Comparison of ENCODE assay signal across 20 cellular contexts in genomic region chr15:41829959-41830646, GRCh38. TPM values are rescaled to one million over a fixed set of nuclear protein-coding genes. Genes with fewer than 3 reads are reported as not detected.
DNase-seq lines count a peak whose midpoint lies in the region; ATAC-seq, FAIRE-seq and TF ChIP-seq lines count a peak whose summit lies in the region.
"Had no signal": no experiment of that assay in that cellular context is flagged by ENCODE, and none has a peak within 500 bp of the region (broad histone marks: within the 10 kb centered on the region; RNA-seq: fewer than 3 reads in every experiment).

No MANE protein-coding gene starts in this region.

- H3K4me2 ChIP-seq in keratinocyte (ENCODE audit: control insufficient read depth, extremely low read depth, insufficient read depth, low read depth, low read length) = peak overlapping the region; percentile 99

- H3K4me1 Mint-ChIP-seq in T-helper 2 cell treated with Interferon-gamma antibody and Interleukin-4, amounts not matched to agents 5 μg/mL and 100 μg/mL, for 36 hours (ENCODE audit: low read depth) = peaks cover 35% of the 10 kb centered on the region
- H3K4me1 Mint-ChIP-seq in CD4-positive, CD25-positive, alpha-beta regulatory T cell = peaks cover 9 to 67% (median 41%) of the 10 kb centered on the region in 4 donors
- H3K4me1 Mint-ChIP-seq in activated T-helper 17 cell treated with anti-CD3 and anti-CD28 coated beads, Interleukin-2, amount 50 U/mL, for 72 hours = peaks cover 31% of the 10 kb centered on the region

- ATAC-seq in CD4-positive, CD25-positive, alpha-beta regulatory T cell (ENCODE audit: low read depth in 2 of 2) = no peak
- no peak for ATAC-seq in activated T-helper 17 cell treated with anti-CD3 and anti-CD28 coated beads, Interleukin-2, amount 50 U/mL, for 72 hours (replicated peaks)
- ATAC-seq: GM12878 had no signal

- no peak overlapping the region for H3K4me3 ChIP-seq in CD4-positive, CD25-positive, alpha-beta regulatory T cell (ENCODE audit: low read depth, low read length)
- H3K4me3 ChIP-seq in keratinocyte (ENCODE audit: control insufficient read depth in 2 of 3, extremely low read depth in 1 of 3, insufficient read depth in 2 of 3, low read depth in 1 of 3, low read length in 3 of 3) = no peak overlapping the region
- H3K4me3 ChIP-seq: GM12878, GM23248 had no signal

- no peaks in the 10 kb centered on the region for H3K9me3 ChIP-seq in CD4-positive, CD25-positive, alpha-beta regulatory T cell (ENCODE audit: control insufficient read depth in 2 of 2, low read length in 2 of 2)
- no peaks in the 10 kb centered on the region for H3K9me3 ChIP-seq in keratinocyte (ENCODE audit: control insufficient read depth, low read depth, low read length)

- dilution Hi-C loops in keratinocyte (cut with MboI; ENCODE audit: extremely low pct_ligation_motif_present, low sequenced_read_pairs) = no loop called here

- DNase-seq in T-helper 2 cell treated with Interferon-gamma antibody and Interleukin-4, amounts not matched to agents 5 μg/mL and 100 μg/mL, for 36 hours (ENCODE audit: low spot score) = no peak
- no peak for DNase-seq in T-helper 2 cell
- DNase-seq in CD4-positive, CD25-positive, alpha-beta regulatory T cell = no peak
- no peak for DNase-seq in keratinocyte (ENCODE audit: low read depth, low spot score)
- no peak for DNase-seq in stimulated activated CD4-positive, alpha-beta T cell treated with anti-CD3 and anti-CD28 coated beads, Interleukin-2, amount 100 ng/mL, for 24 hours
- DNase-seq in occipital lobe (lab: John Stamatoyannopoulos, UW) = no peak
- no peak for DNase-seq in SW 1271 (lab: John Stamatoyannopoulos, UW)
- DNase-seq: DMS 273 treated with DMSO at 0.1 percent for 48 hours, GDM1, GM23248, KG1, NCI-H1048, NCI-H1436 treated with DMSO at 0.1 percent for 48 hours, NCI-H2081, NCI-H774, RPMI8226 had no signal

- no peaks in the 10 kb centered on the region for H3K9me1 ChIP-seq in keratinocyte (ENCODE audit: control insufficient read depth, extremely low read depth, insufficient read depth, low read length)

- peak overlapping the region; percentile 96 for H3K9ac ChIP-seq in keratinocyte (ENCODE audit: control insufficient read depth, extremely low read depth, insufficient read depth, low read length)
- H3K9ac ChIP-seq: GM23248 had no signal

- no peak overlapping the region for H3K27ac ChIP-seq in CD4-positive, CD25-positive, alpha-beta regulatory T cell (ENCODE audit: insufficient read depth, low read length, poor library complexity, severe bottlenecking)
- peak overlapping the region; percentile 93 for H3K27ac ChIP-seq in keratinocyte (ENCODE audit: control insufficient read depth, insufficient read depth, low read length)
- H3K27ac ChIP-seq: 22Rv1, GM23248 had no signal

- no peaks in the 10 kb centered on the region for H3K9me3 Mint-ChIP-seq in T-helper 2 cell treated with Interferon-gamma antibody and Interleukin-4, amounts not matched to agents 5 μg/mL and 100 μg/mL, for 36 hours
- peaks cover 0 to 2% (median 0%) of the 10 kb centered on the region in 7 donors for H3K9me3 Mint-ChIP-seq in CD4-positive, CD25-positive, alpha-beta regulatory T cell
- no peaks in the 10 kb centered on the region for H3K9me3 Mint-ChIP-seq in activated T-helper 17 cell treated with anti-CD3 and anti-CD28 coated beads, Interleukin-2, amount 50 U/mL, for 72 hours

- no peak overlapping the region for H2AFZ ChIP-seq in keratinocyte (ENCODE audit: control insufficient read depth, low read length)
- H2AFZ ChIP-seq: GM23248 had no signal

- H3K36me3 ChIP-seq in CD4-positive, CD25-positive, alpha-beta regulatory T cell (ENCODE audit: control insufficient read depth, insufficient read depth, low read length) = peaks cover 4% of the 10 kb centered on the region
- peaks cover under 1 to 23% of the 10 kb centered on the region in 2 experiments for H3K36me3 ChIP-seq in keratinocyte (ENCODE audit: control insufficient read depth in 2 of 2, extremely low read depth in 1 of 2, insufficient read depth in 2 of 2, low read length in 2 of 2)

- H3K4me1 ChIP-seq in CD4-positive, CD25-positive, alpha-beta regulatory T cell (ENCODE audit: control insufficient read depth, insufficient read depth, low read length, poor library complexity, severe bottlenecking) = peaks cover 56% of the 10 kb centered on the region
- peaks cover 70% of the 10 kb centered on the region for H3K4me1 ChIP-seq in keratinocyte (ENCODE audit: control insufficient read depth, extremely low read depth, insufficient read depth, low read length)

- peaks cover 15% of the 10 kb centered on the region for H3K36me3 Mint-ChIP-seq in T-helper 2 cell treated with Interferon-gamma antibody and Interleukin-4, amounts not matched to agents 5 μg/mL and 100 μg/mL, for 36 hours (ENCODE audit: low read depth)
- H3K36me3 Mint-ChIP-seq in CD4-positive, CD25-positive, alpha-beta regulatory T cell = peaks cover 14% of the 10 kb centered on the region
- no peaks in the 10 kb centered on the region for H3K36me3 Mint-ChIP-seq in activated T-helper 17 cell treated with anti-CD3 and anti-CD28 coated beads, Interleukin-2, amount 50 U/mL, for 72 hours (ENCODE audit: low read depth)

- no peaks in the 10 kb centered on the region for H3K27me3 ChIP-seq in CD4-positive, CD25-positive, alpha-beta regulatory T cell (ENCODE audit: control insufficient read depth, insufficient read depth, low read length)
- no peaks in the 10 kb centered on the region for H3K27me3 ChIP-seq in keratinocyte (ENCODE audit: control insufficient read depth, extremely low read depth, insufficient read depth, low read length)

- no peak overlapping the region for H3K27ac Mint-ChIP-seq in T-helper 2 cell treated with Interferon-gamma antibody and Interleukin-4, amounts not matched to agents 5 μg/mL and 100 μg/mL, for 36 hours
- no peak overlapping the region for H3K27ac Mint-ChIP-seq in CD4-positive, CD25-positive, alpha-beta regulatory T cell
- no peak overlapping the region for H3K27ac Mint-ChIP-seq in activated T-helper 17 cell treated with anti-CD3 and anti-CD28 coated beads, Interleukin-2, amount 50 U/mL, for 72 hours
- H3K27ac Mint-ChIP-seq: B cell had no signal

- peaks cover 11% of the 10 kb centered on the region for H3K79me2 ChIP-seq in keratinocyte (ENCODE audit: control insufficient read depth, insufficient read depth, low read length)

- no peak for TF ChIP-seq CTCF in keratinocyte (optimal IDR thresholded peaks at IDR 0.05 in 1 of 3, IDR thresholded peaks at IDR 0.05 in 1 of 3, conservative IDR thresholded peaks at IDR 0.05 in 1 of 3; ENCODE audit: extremely low read depth in 1 of 3, insufficient read depth in 2 of 3, low read length in 3 of 3)

- peak overlapping the region; percentile 2 for H3K4me3 Mint-ChIP-seq in T-helper 2 cell treated with Interferon-gamma antibody and Interleukin-4, amounts not matched to agents 5 μg/mL and 100 μg/mL, for 36 hours
- peak overlapping the region; percentile 15 to 68 (median 40) for H3K4me3 Mint-ChIP-seq in CD4-positive, CD25-positive, alpha-beta regulatory T cell
- peak overlapping the region; percentile 86 for H3K4me3 Mint-ChIP-seq in activated T-helper 17 cell treated with anti-CD3 and anti-CD28 coated beads, Interleukin-2, amount 50 U/mL, for 72 hours

- H3K27me3 Mint-ChIP-seq in T-helper 2 cell treated with Interferon-gamma antibody and Interleukin-4, amounts not matched to agents 5 μg/mL and 100 μg/mL, for 36 hours (ENCODE audit: low read depth) = no peaks in the 10 kb centered on the region
- H3K27me3 Mint-ChIP-seq in CD4-positive, CD25-positive, alpha-beta regulatory T cell = peaks cover 5% of the 10 kb centered on the region
- H3K27me3 Mint-ChIP-seq in activated T-helper 17 cell treated with anti-CD3 and anti-CD28 coated beads, Interleukin-2, amount 50 U/mL, for 72 hours = no peaks in the 10 kb centered on the region
- H3K27me3 Mint-ChIP-seq: B cell had no signal

- peaks cover 4% of the 10 kb centered on the region for H4K20me1 ChIP-seq in keratinocyte (ENCODE audit: control insufficient read depth, extremely low read depth, insufficient read depth, low read length)

- peak; percentile 78 for FAIRE-seq in keratinocyte (lab: Jason Lieb, UNC)
- FAIRE-seq: GM12878 had no signal

RNA-seq across cellular contexts. Expression of gene JMJD7, which starts 2.2 kb away (rescaled TPM):
- 42.2 TPM for total RNA-seq in CD4-positive, CD25-positive, alpha-beta regulatory T cell
- polyA plus RNA-seq in CD4-positive, CD25-positive, alpha-beta regulatory T cell = 10 to 100 TPM; 17.0 to 26.1 (median 24.5) TPM
- 10 to 100 TPM; 12.0 to 16.6 TPM for total RNA-seq in activated T-helper 17 cell treated with anti-CD3 and anti-CD28 coated beads, Interleukin-2, amount 50 U/mL, for 72 hours
- polyA plus RNA-seq in keratinocyte = 7.8 to 8.2 TPM (median 7.8 TPM) in 3 replicates
- polyA plus RNA-seq in keratinocyte (2011; ENCODE audit: low read depth) = 7.2 TPM
- 3.0 and 5.2 TPM in 2 replicates for polyA plus RNA-seq in keratinocyte (2011; cell fraction: cytosol; rRNA removed)
- 2.9 and 5.3 TPM in 2 replicates for polyA plus RNA-seq in keratinocyte (2011; cell fraction: nucleus; rRNA removed)
- polyA plus RNA-seq in keratinocyte (2012; ENCODE audit: low replicate concordance) = 9.4 and 11.9 TPM in 2 replicates
- 2.1 to 5.8 TPM (median 3.3 TPM) in 3 replicates for polyA minus RNA-seq in keratinocyte
- polyA minus RNA-seq in keratinocyte (2011; cell fraction: cytosol; rRNA and poly(A)+ RNA removed) = 5.2 TPM
- polyA minus RNA-seq in keratinocyte (2011; cell fraction: nucleus; rRNA and poly(A)+ RNA removed) = 1.8 TPM in 1 of 2 replicates, not detected in the other
- total RNA-seq in occipital lobe = 3.0 TPM

RNA-seq across cellular contexts. Expression of gene PLA2G4B, which starts 8.5 kb away (rescaled TPM):
- total RNA-seq in CD4-positive, CD25-positive, alpha-beta regulatory T cell = 30.1 TPM
- polyA plus RNA-seq in CD4-positive, CD25-positive, alpha-beta regulatory T cell = 1 to 10 TPM in 2 of 4 donors, under 1 TPM in 2; 0.42 to 3.4 (median 1.4) TPM
- 1 to 10 TPM; 2.7 to 8.3 TPM for total RNA-seq in activated T-helper 17 cell treated with anti-CD3 and anti-CD28 coated beads, Interleukin-2, amount 50 U/mL, for 72 hours
- polyA plus RNA-seq in keratinocyte = 3.9 to 9.8 TPM (median 8.6 TPM) in 3 replicates
- polyA plus RNA-seq in keratinocyte (2011; ENCODE audit: low read depth) = 16.9 TPM
- 1.2 and 1.3 TPM in 2 replicates for polyA plus RNA-seq in keratinocyte (2011; cell fraction: cytosol; rRNA removed)
- 14.1 TPM in 2 replicates for polyA plus RNA-seq in keratinocyte (2011; cell fraction: nucleus; rRNA removed)
- polyA plus RNA-seq in keratinocyte (2012; ENCODE audit: low replicate concordance) = 1.9 and 50.8 TPM in 2 replicates
- polyA minus RNA-seq in keratinocyte = 0.92 to 6.6 TPM (median 6.6 TPM) in 3 replicates
- 2.1 TPM for polyA minus RNA-seq in keratinocyte (2011; cell fraction: cytosol; rRNA and poly(A)+ RNA removed)
- 7.7 and 8.4 TPM in 2 replicates for polyA minus RNA-seq in keratinocyte (2011; cell fraction: nucleus; rRNA and poly(A)+ RNA removed)
- total RNA-seq in occipital lobe = 2.5 TPM

RNA-seq across cellular contexts. Expression of gene MAPKBP1, which starts 55.8 kb away (rescaled TPM):
- total RNA-seq in CD4-positive, CD25-positive, alpha-beta regulatory T cell = 40.4 TPM
- polyA plus RNA-seq in CD4-positive, CD25-positive, alpha-beta regulatory T cell = 1 to 10 TPM; 1.9 to 3.1 (median 2.6) TPM
- total RNA-seq in activated T-helper 17 cell treated with anti-CD3 and anti-CD28 coated beads, Interleukin-2, amount 50 U/mL, for 72 hours = 10 to 100 TPM; 33.7 to 45.5 TPM
- polyA plus RNA-seq in keratinocyte = 11.3 to 22.2 TPM (median 18.3 TPM) in 3 replicates
- 9.8 TPM for polyA plus RNA-seq in keratinocyte (2011; ENCODE audit: low read depth)
- polyA plus RNA-seq in keratinocyte (2011; cell fraction: cytosol; rRNA removed) = 7.7 and 34.7 TPM in 2 replicates
- polyA plus RNA-seq in keratinocyte (2011; cell fraction: nucleus; rRNA removed) = 72.2 and 89.6 TPM in 2 replicates
- polyA plus RNA-seq in keratinocyte (2012; ENCODE audit: low replicate concordance) = 20.7 and 24.2 TPM in 2 replicates
- polyA minus RNA-seq in keratinocyte = 61.9 to 98.7 TPM (median 65.0 TPM) in 3 replicates
- polyA minus RNA-seq in keratinocyte (2011; cell fraction: cytosol; rRNA and poly(A)+ RNA removed) = 18.2 TPM
- 61.8 and 96.3 TPM in 2 replicates for polyA minus RNA-seq in keratinocyte (2011; cell fraction: nucleus; rRNA and poly(A)+ RNA removed)
- 32.4 TPM for total RNA-seq in occipital lobe

Comparison
In these comparisons a context has a peak if more than half of its experiments do, and no peak if none do; other contexts are left out.
1. H3K4me3 Mint-ChIP-seq: peak in every context shown above with its lines; median percentile 86 in activated T-helper 17 cell treated with anti-CD3 and anti-CD28 coated beads, Interleukin-2, amount 50 U/mL, for 72 hours; 40 in CD4-positive, CD25-positive, alpha-beta regulatory T cell; 2 in T-helper 2 cell treated with Interferon-gamma antibody and Interleukin-4, amounts not matched to agents 5 μg/mL and 100 μg/mL, for 36 hours.